8 cellular contexts compared by ENCODE assay signal in the genomic region with DNA sequence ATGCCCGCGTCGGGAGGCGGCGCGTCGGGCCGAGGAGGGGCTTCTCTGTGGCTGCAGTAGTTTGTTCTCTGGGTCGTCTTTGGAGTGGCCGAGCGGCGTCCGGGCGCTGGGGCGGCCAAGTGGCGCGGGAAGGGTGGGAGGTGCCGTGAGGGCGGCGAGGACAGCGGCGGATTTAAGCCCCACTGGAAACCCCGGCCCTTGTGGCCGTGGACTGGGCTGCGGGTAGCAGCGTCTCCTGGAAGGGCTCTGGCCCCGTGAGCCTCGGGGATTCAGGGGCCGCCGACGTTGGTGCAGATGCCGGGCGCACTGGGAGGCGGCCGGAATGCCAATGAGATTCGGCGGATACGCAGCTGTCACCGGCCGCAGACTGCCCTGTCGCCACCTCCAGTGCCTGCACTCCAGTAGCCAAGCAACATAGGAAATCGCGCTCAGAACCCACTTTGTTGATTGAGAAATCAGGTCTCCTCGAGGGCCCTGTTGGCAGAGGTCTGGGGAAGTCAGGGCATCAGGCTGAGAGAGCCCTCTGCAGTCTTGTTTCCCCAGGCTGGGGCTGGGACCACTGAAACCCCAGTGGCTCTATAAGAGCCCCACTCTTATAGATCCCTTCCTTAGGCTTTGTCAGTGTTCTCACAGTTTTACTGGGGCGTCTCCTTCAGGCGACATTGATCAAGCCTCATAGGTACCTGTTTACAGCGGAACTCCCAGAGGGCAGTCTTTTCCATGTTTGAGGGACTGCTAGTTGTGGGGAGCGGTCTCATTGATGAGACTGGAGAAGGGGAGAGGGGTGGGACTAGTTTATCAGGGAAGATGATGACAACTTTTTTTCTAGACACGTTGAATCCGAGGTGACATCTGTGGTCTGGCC. TPM values are rescaled to one million over a fixed set of nuclear protein-coding genes. Genes with fewer than 3 reads are reported as not detected.
A peak's percentile ranks its signal among the peaks of the same experiment; 100 is the strongest.
DNase-seq lines count a peak whose midpoint lies in the region; ATAC-seq and TF ChIP-seq lines count a peak whose summit lies in the region.

No MANE protein-coding gene starts in this region.

- peaks cover 32% of the 10 kb centered on the region for H3K36me3 Mint-ChIP-seq in MCF 10A (ENCODE audit: insufficient read depth, unreplicated experiment)

- H3K4me1 ChIP-seq in OCI-LY7 (ENCODE audit: insufficient read depth, low read length, poor library complexity, severe bottlenecking) = peaks cover 52% of the 10 kb centered on the region

- no peaks in the 10 kb centered on the region for H3K9me2 ChIP-seq in OCI-LY7 (ENCODE audit: insufficient read depth, low read length)

- peaks cover 20% of the 10 kb centered on the region for H4K20me1 ChIP-seq in OCI-LY7 (ENCODE audit: insufficient read depth, low read length)

- BruUV-seq in OCI-LY7 (replicated peaks; lab: Mats Ljungman, UMichigan) = no TSS peak
- no TSS peak for BruUV-seq in MCF 10A (replicated peaks; lab: Mats Ljungman, UMichigan)

- POLR2A ChIA-PET in OCI-LY7 (lab: Charles Lee) = no interaction called here
- POLR2A ChIA-PET in MCF 10A (lab: Yijun Ruan, JAX) = interaction anchor here (0.6 to 12.7 kb wide), 6 partner anchors 10 to 675 kb away, joined by 3 to 261 read pairs (median 4); a partner anchor contains a TSS

- DNase-seq in Right ventricle myocardium inferior (ENCODE audit: missing footprints) (peak; percentile 76), cardiac septum (ENCODE audit: low spot score) (no peak), OCI-LY7 (ENCODE audit: low spot score) (peak; percentile 61), MCF 10A (ENCODE audit: unreplicated experiment) (peak; percentile 26), iris pigment epithelial cell (ENCODE audit: low read depth) (peak; percentile 53)
- DNase-seq in stimulated activated CD8-positive, alpha-beta memory T cell treated with anti-CD3 and anti-CD28 coated beads, Interleukin-4, amount 100 ng/mL, for 1 hour (ENCODE audit: low read depth in 2 of 2, low spot score in 1 of 2) = peak; percentile 20 to 23

- CTCF ChIA-PET in OCI-LY7 (lab: Charles Lee; ENCODE audit: unreplicated experiment) (no interaction called here), MCF 10A (lab: Yijun Ruan, JAX) (interaction anchor here (0.6 to 1.1 kb wide), 4 partner anchors 15 to 867 kb away, joined by 3 to 6 read pairs (median 3); no protein-coding TSS in a partner anchor)

- H3K4me2 ChIP-seq in OCI-LY7 (ENCODE audit: low read length) = peak overlapping the region; percentile 98

- H3K4me3 Mint-ChIP-seq in MCF 10A (ENCODE audit: unreplicated experiment) = peak overlapping the region; percentile 84

- TF ChIP-seq CTCF in OCI-LY7 (conservative IDR thresholded peaks at IDR 0.05; ENCODE audit: low read length) (peak; percentile 30; the same call in 1 of the 2 replicates), MCF 10A (IDR thresholded peaks at IDR 0.05; ENCODE audit: unreplicated experiment) (no peak)

- peaks cover 36% of the 10 kb centered on the region for H3K36me3 ChIP-seq in OCI-LY7 (ENCODE audit: insufficient read depth, low read length)

- peak overlapping the region; percentile 85 for H3K4me3 ChIP-seq in OCI-LY7 (ENCODE audit: low read depth, low read length, poor library complexity, severe bottlenecking)

- no peaks in the 10 kb centered on the region for H3K9me3 Mint-ChIP-seq in MCF 10A (ENCODE audit: unreplicated experiment)

- peak overlapping the region; percentile 45; the same call in 1 of the 2 replicates for H2AFZ ChIP-seq in OCI-LY7 (ENCODE audit: low read length)

- peak overlapping the region; percentile 87 for H3K27ac Mint-ChIP-seq in MCF 10A (ENCODE audit: low read depth, unreplicated experiment)

- ATAC-seq in Right ventricle myocardium inferior = peak; percentile 4
- peak; percentile 11 for ATAC-seq in HG02943 (IDR thresholded peaks at IDR 0.05; ENCODE audit: low read depth, unreplicated experiment)
- ATAC-seq in GM18868 (IDR thresholded peaks at IDR 0.05; ENCODE audit: unreplicated experiment) = no peak

- H3K4me1 Mint-ChIP-seq in MCF 10A (ENCODE audit: insufficient read depth, unreplicated experiment) = peaks cover 33% of the 10 kb centered on the region

- H3K9me3 ChIP-seq in OCI-LY7 (ENCODE audit: low read length) = no peaks in the 10 kb centered on the region

- no peaks in the 10 kb centered on the region for H3K27me3 Mint-ChIP-seq in MCF 10A (ENCODE audit: insufficient read depth, unreplicated experiment)

- peak overlapping the region; percentile 44 for H3K27ac ChIP-seq in OCI-LY7 (ENCODE audit: low read depth, low read length, poor library complexity, severe bottlenecking)

- intact Hi-C loops in Right ventricle myocardium inferior (cut with DNase I) (loop anchor here (5.0 kb wide), 2 partner anchors 60 to 275 kb away; a partner anchor contains a TSS), cardiac septum (cut with DNase I) (loop anchor here (5.0 kb wide), 2 partner anchors 35 to 60 kb away; a partner anchor contains a TSS), OCI-LY7 (cut with micrococcal nuclease; ENCODE audit: unreplicated experiment) (loop anchor here (5.0 kb wide), 1 partner anchor 60 kb away; a partner anchor contains a TSS), MCF 10A (cut with micrococcal nuclease) (loop anchor here (5.0 kb wide), 1 partner anchor 60 kb away; a partner anchor contains a TSS)

- H3K79me2 ChIP-seq in OCI-LY7 (ENCODE audit: insufficient read depth, low read depth, low read length) = peaks cover 48% of the 10 kb centered on the region

RNA-seq across cellular contexts. Expression of a gene that starts 0.6 kb away (rescaled TPM):
- total RNA-seq in Right ventricle myocardium inferior = 20.6 TPM
- 25.7 TPM for total RNA-seq in cardiac septum
- total RNA-seq in OCI-LY7 (2014; rRNA removed; shearing (Covaris generic)) = 9.3 and 17.7 TPM in 2 replicates
- total RNA-seq in OCI-LY7 (2022) = 17.1 and 20.1 TPM in 2 replicates
- 15.5 and 19.9 TPM in 2 replicates for total RNA-seq in MCF 10A (2022)

RNA-seq across cellular contexts. Expression of a gene that starts 12.0 kb away (rescaled TPM):
- total RNA-seq in Right ventricle myocardium inferior (6.5 TPM), cardiac septum (10.6 TPM), OCI-LY7 (2022) (33.7 and 33.9 TPM in 2 replicates), MCF 10A (2022) (32.2 and 40.1 TPM in 2 replicates)
- 71.6 and 76.5 TPM in 2 replicates for total RNA-seq in OCI-LY7 (2014; rRNA removed; shearing (Covaris generic))

RNA-seq across cellular contexts. Expression of a gene that starts 58.7 kb away (rescaled TPM):
- total RNA-seq in Right ventricle myocardium inferior (4.7 TPM), cardiac septum (6.1 TPM), OCI-LY7 (2022) (11.4 and 12.1 TPM in 2 replicates), MCF 10A (2022) (9.6 and 10.9 TPM in 2 replicates)
- total RNA-seq in OCI-LY7 (2014; rRNA removed; shearing (Covaris generic)) = 9.3 and 12.5 TPM in 2 replicates
